27 cellular contexts compared by ENCODE assay signal in the genomic region with DNA sequence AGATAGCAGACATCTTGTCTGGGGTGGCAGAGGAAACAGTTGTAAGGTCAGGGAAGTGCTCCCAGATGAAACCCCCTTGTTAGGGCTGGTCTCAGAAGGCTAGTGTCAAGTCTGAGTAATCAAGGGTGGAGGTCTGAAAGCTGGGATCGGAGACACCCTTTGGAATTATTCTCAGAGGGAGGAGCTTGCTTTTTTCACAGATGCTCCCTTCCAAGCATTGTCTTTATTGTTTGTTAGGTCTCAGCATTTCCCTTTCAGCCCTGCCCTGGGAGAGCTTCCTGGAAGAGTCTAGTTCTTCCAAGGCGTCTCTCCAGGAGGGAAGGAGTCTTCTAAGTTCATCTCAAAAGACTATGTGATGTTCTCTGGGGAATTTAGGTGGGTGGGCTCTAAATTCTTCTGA. TPM values are rescaled to one million over a fixed set of nuclear protein-coding genes. Genes with fewer than 3 reads are reported as not detected.
DNase-seq lines count a peak whose midpoint lies in the region; ATAC-seq and TF ChIP-seq lines count a peak whose summit lies in the region.
"Had no signal": no experiment of that assay in that cellular context is flagged by ENCODE, and none has a peak within 500 bp of the region (broad histone marks: within the 10 kb centered on the region; RNA-seq: fewer than 3 reads in every experiment).

No MANE protein-coding gene starts in this region.

- H3K36me3 Mint-ChIP-seq in neural crest cell (ENCODE audit: low read depth): no peaks in the 10 kb centered on the region
- H3K36me3 Mint-ChIP-seq: activated naive CD8-positive, alpha-beta T cell; neural progenitor cell had no signal

- peaks cover 8% of the 10 kb centered on the region for H3K4me1 Mint-ChIP-seq in neural crest cell
- H3K4me1 Mint-ChIP-seq: activated CD4-positive, alpha-beta memory T cell treated with anti-CD3 and anti-CD28 coated beads, Interleukin-2, amount 10 ng/mL, durations not matched to agents 7 days and 5 days had no signal

- H3K36me3 ChIP-seq in urinary bladder (ENCODE audit: insufficient read depth): no peaks in the 10 kb centered on the region
- H3K36me3 ChIP-seq: neural progenitor cell, tibial artery had no signal

- TF ChIP-seq CTCF in neural crest cell (conservative IDR thresholded peaks at IDR 0.05) (no peak), GM20000 (IDR thresholded peaks at IDR 0.05; ENCODE audit: extremely low read depth, missing control alignments) (no peak)

- intact Hi-C loops in left ventricle myocardium superior (cut with micrococcal nuclease): no loop called here

- H3K27me3 Mint-ChIP-seq in neural crest cell (ENCODE audit: low read depth): no peaks in the 10 kb centered on the region
- H3K27me3 Mint-ChIP-seq: activated CD4-positive, alpha-beta memory T cell treated with anti-CD3 and anti-CD28 coated beads, Interleukin-2, amount 10 ng/mL, durations not matched to agents 7 days and 5 days; progenitor cell of endocrine pancreas had no signal

- H3K4me1 ChIP-seq in urinary bladder (ENCODE audit: insufficient read depth): no peaks in the 10 kb centered on the region
- H3K4me1 ChIP-seq: Caco-2 had no signal

- peak overlapping the region; percentile 23 for H3K27ac ChIP-seq in urinary bladder (ENCODE audit: low read depth)
- H3K27ac ChIP-seq: coronary artery, neural progenitor cell, tibial artery had no signal

- H3K27ac Mint-ChIP-seq in neural crest cell (ENCODE audit: unreplicated experiment): peak overlapping the region; percentile 62
- H3K27ac Mint-ChIP-seq: activated CD4-positive, alpha-beta memory T cell treated with anti-CD3 and anti-CD28 coated beads, Interleukin-2, amount 10 ng/mL, durations not matched to agents 7 days and 5 days; activated naive CD8-positive, alpha-beta T cell; neural progenitor cell; progenitor cell of endocrine pancreas; stimulated activated naive CD8-positive, alpha-beta T cell treated with anti-CD3 and anti-CD28 coated beads, Interleukin-15, Interleukin-2, amounts not matched to agents 100 ng/mL and 50 ng/mL, for 24 hours had no signal

- no peaks in the 10 kb centered on the region for H3K9me3 Mint-ChIP-seq in neural crest cell
- H3K9me3 Mint-ChIP-seq: activated CD4-positive, alpha-beta memory T cell treated with anti-CD3 and anti-CD28 coated beads, Interleukin-2, amount 10 ng/mL, durations not matched to agents 7 days and 5 days; stimulated activated naive CD8-positive, alpha-beta T cell treated with anti-CD3 and anti-CD28 coated beads, Interleukin-15, Interleukin-2, amounts not matched to agents 100 ng/mL and 50 ng/mL, for 24 hours had no signal

- ATAC-seq in left ventricle myocardium superior (peak; percentile 59), HG02623 (IDR thresholded peaks at IDR 0.05; ENCODE audit: unreplicated experiment) (no peak)
- ATAC-seq: activated CD4-positive, CD25-positive, alpha-beta regulatory T cell treated with anti-CD3 and anti-CD28 coated beads, Interleukin-2, amount 50 U/mL, for 24 hours had no signal

- DNase-seq in dermis blood vessel endothelial cell (peak; percentile 41), left ventricle myocardium superior (no peak), neural crest cell (ENCODE audit: low read depth, low spot score) (no peak), putamen (ENCODE audit: low spot score) (no peak), GM20000 (ENCODE audit: low spot score) (no peak)
- DNase-seq: activated CD4-positive, alpha-beta memory T cell treated with anti-CD3 and anti-CD28 coated beads, Interleukin-2, amount 10 ng/mL, durations not matched to agents 7 days and 5 days; anterior cingulate cortex; C1 segment of cervical spinal cord; Caco-2; DMS79; GDM1; Karpas-422; NCI-H146; NCI-H2107; NCI-H446; T-helper 1 cell; tibial artery had no signal

- H3K4me3 Mint-ChIP-seq in neural crest cell: no peak overlapping the region
- H3K4me3 Mint-ChIP-seq: activated CD4-positive, alpha-beta memory T cell treated with anti-CD3 and anti-CD28 coated beads, Interleukin-2, amount 10 ng/mL, durations not matched to agents 7 days and 5 days; activated naive CD8-positive, alpha-beta T cell; neural progenitor cell; stimulated activated naive CD8-positive, alpha-beta T cell treated with anti-CD3 and anti-CD28 coated beads, Interleukin-15, Interleukin-2, amounts not matched to agents 100 ng/mL and 50 ng/mL, for 24 hours had no signal

- H3K4me3 ChIP-seq in urinary bladder (ENCODE audit: low read depth, low read length): no peak overlapping the region
- H3K4me3 ChIP-seq: coronary artery, neural progenitor cell, tibial artery had no signal

- 89% methylated on average over 2 of the region's 2 CpGs for WGBS in urinary bladder

RNA-seq across cellular contexts. Expression of gene TEK, which starts 3.2 kb away (rescaled TPM):
- total RNA-seq in dermis blood vessel endothelial cell: 119 and 159 TPM in 2 replicates
- 22.2 TPM for total RNA-seq in left ventricle myocardium superior
- total RNA-seq in neural crest cell: 0.89 and 1.0 TPM in 2 replicates
- 36.5 TPM for total RNA-seq in urinary bladder
- 11.2 TPM for polyA plus RNA-seq in urinary bladder
- total RNA-seq: activated CD4-positive, alpha-beta memory T cell treated with anti-CD3 and anti-CD28 coated beads, Interleukin-2, amount 10 ng/mL, durations not matched to agents 7 days and 5 days; Caco-2; progenitor cell of endocrine pancreas; RPMI7951; SK-MEL-5 had no signal

Comparison
In these comparisons a context has a peak if more than half of its experiments do, and no peak if none do; other contexts are left out.
1. RNA of gene TEK, which starts 3.2 kb away (total RNA-seq): 119 to 159 TPM in dermis blood vessel endothelial cell, 36.5 TPM in urinary bladder (single experiment) and 22.2 TPM in left ventricle myocardium superior (single experiment); 0.89 to 1.0 TPM in neural crest cell; every median in the first group is over 10 times any median in the second.